Comparison of ENCODE assay signal across 1 cellular context in the genomic region with DNA sequence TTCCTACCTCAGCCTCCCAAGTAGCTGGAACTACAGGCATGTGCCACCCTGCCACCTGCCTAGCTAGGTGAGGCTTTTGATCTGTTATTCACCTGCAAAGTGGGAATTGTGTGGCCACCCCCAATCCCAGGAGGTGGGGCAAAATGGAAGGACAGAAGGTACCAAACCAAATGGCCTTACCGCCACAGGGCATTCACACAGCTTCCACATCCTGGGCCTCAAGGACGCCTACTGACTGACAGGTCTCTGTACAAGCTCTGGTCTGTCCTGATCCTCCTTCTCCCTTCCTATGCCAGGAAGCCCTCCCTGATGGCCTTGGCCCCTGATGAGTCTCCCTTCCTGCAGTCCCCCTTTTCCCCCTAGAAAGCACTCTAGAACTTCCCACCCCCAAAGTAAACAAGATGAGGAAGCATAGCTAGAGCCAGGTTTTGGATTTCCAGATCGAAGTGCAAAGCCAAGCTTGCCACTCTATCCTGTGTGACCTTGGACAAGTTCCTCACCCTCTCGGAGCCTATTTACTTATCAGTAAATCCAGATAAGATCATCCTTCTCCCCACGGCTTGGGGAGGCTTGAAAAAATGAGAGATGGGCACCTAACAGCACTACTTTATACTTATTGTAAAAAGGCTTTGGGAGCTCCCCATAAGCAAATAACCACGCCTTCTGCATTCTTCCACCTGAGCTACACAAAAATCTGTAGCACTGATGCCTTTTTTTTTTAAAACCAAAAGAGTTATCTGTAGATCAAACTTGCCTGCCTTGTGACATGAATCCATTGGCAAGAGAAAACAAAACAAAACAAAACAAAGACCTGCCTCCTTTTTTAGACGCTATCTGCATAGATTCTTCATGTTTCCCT.
A peak's percentile ranks its signal among the peaks of the same experiment; 100 is the strongest.
TF ChIP-seq lines count a peak whose summit lies in the region.

No MANE protein-coding gene starts in this region.

TF ChIP-seq in endothelial cell of umbilical vein, 7 proteins besides CTCF, POLR2A, EP300 and RAD21:
- no peak for TF ChIP-seq MAX (IDR thresholded peaks at IDR 0.05; ENCODE audit: insufficient read depth, insufficient read length)
- no peak for TF ChIP-seq JUN (IDR thresholded peaks at IDR 0.05; ENCODE audit: borderline replicate concordance, insufficient read depth, insufficient read length, low read depth)
- TF ChIP-seq FOS (IDR thresholded peaks at IDR 0.05; ENCODE audit: borderline replicate concordance, insufficient read depth, low read length): peak; percentile 26
- peak; percentile 24 for TF ChIP-seq POLR2AphosphoS5 (IDR thresholded peaks at IDR 0.05; ENCODE audit: insufficient read depth, low read depth, low read length)
- TF ChIP-seq EZH2 (IDR thresholded peaks at IDR 0.05; ENCODE audit: borderline replicate concordance, low read depth, low read length, severe bottlenecking): no peak
- no peak for TF ChIP-seq MYC (IDR thresholded peaks at IDR 0.05; ENCODE audit: low read depth, low read length)
- peak; percentile 70 for TF ChIP-seq GATA2 (IDR thresholded peaks at IDR 0.05; ENCODE audit: insufficient read depth, insufficient read length, low read depth, low read length)
